In the genomic region with DNA sequence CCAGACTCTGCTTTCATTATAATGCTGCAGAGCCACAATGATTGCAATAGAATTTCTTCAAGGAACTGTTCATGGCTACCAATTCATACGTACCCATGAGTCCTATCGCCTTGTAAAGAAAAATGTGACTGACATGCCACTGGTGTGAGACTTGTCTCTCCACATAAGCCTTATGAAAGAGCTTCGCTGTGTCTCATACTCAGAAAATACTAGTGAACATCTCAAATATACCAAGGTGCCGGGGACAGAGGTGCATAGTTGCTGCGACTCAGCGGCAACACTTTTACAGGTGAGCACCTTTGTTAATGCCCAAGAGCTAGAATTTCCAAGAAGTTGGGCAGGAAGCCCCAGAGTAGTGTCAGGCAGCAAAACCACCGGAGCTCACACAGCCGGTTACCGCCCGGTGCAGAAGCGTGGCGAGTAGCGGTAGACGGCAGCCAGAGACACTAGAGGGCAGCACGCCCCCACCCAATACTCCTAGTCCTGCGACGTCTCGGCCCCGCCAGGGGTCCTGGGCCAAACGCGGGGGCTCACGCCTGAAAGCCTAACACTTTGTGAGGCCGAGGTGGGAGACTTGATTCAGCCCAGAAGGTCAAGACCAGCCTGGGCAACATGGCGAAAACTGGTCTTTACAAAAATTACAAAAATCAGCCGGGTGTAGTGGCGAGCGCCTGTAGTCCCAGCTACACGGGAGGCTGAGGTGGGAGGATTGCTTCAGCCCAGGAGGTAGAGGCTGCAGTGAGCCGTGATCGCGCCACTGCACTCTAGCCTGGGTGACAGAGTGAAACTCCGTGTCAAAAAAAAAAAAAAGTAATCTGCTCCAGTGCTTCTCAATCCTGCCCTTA, we compare ENCODE assay signal across 9 cellular contexts. TPM values are rescaled to one million over a fixed set of nuclear protein-coding genes. Genes with fewer than 3 reads are reported as not detected.
DNase-seq lines count a peak whose midpoint lies in the region; ATAC-seq and TF ChIP-seq lines count a peak whose summit lies in the region.
"Not testable (repeated sequence)": the region's sequence is repeated elsewhere in the genome, so short reads cannot be mapped to it uniquely, and the experiment has no call there.
"Had no signal": no experiment of that assay in that cellular context is flagged by ENCODE, and none has a peak within 500 bp of the region (broad histone marks: within the 10 kb centered on the region; RNA-seq: fewer than 3 reads in every experiment).

No MANE protein-coding gene starts in this region.

- not testable (repeated sequence) for H3K9me3 ChIP-seq in esophagus squamous epithelium; liver (ENCODE audit: control insufficient read depth in 4 of 4, low read length in 3 of 4)

- H3K27ac ChIP-seq in esophagus squamous epithelium; liver (ENCODE audit: low read depth in 1 of 2, low read length in 2 of 2): not testable (repeated sequence)

- H3K4me3 ChIP-seq in esophagus squamous epithelium; liver (ENCODE audit: low read depth in 1 of 3, low read length in 3 of 3): not testable (repeated sequence)

- H3K9ac ChIP-seq in liver (ENCODE audit: low read depth in 1 of 2, low read length in 2 of 2) = not testable (repeated sequence)

- H3K27me3 ChIP-seq in esophagus squamous epithelium = peaks cover 0 to 32% (median 0%) of the 10 kb centered on the region in 4 donors
- not testable (repeated sequence) for H3K27me3 ChIP-seq in liver (ENCODE audit: control insufficient read depth in 4 of 4, insufficient read depth in 4 of 4, low read length in 3 of 4)

- not testable (repeated sequence) for TF ChIP-seq POLR2A in esophagus squamous epithelium (IDR thresholded peaks at IDR 0.05)

- peak; percentile 36 for DNase-seq in AG08395 (ENCODE audit: low spot score)
- peak; percentile 55 to 68 for DNase-seq in NCI-H1930 (lab: John Stamatoyannopoulos, UW)
- peak; percentile 27 for DNase-seq in SW480 (ENCODE audit: low spot score)
- peak; percentile 5 for DNase-seq in activated effector memory CD4-positive, alpha-beta T cell treated with Interleukin-2 at 50 U/mL for 16 hours
- not testable (repeated sequence) for DNase-seq in esophagus squamous epithelium (lab: John Stamatoyannopoulos, UW)
- peak; percentile 69 for DNase-seq in stimulated activated CD4-positive, alpha-beta T cell treated with anti-CD3 and anti-CD28 coated beads, Interleukin-15, amount 100 ng/mL, for 24 hours

- ATAC-seq in GM18909 (IDR thresholded peaks at IDR 0.05; ENCODE audit: poor library complexity, unreplicated experiment) = peak; percentile 58

- H3K4me1 ChIP-seq in esophagus squamous epithelium; liver (ENCODE audit: control insufficient read depth in 4 of 4, insufficient read depth in 4 of 4, low read length in 3 of 4): not testable (repeated sequence)

- intact Hi-C loops in esophagus squamous epithelium (cut with DNase I) = not testable (repeated sequence)

- TF ChIP-seq CTCF in esophagus squamous epithelium (IDR thresholded peaks at IDR 0.05) (peak in 4 of 6 experiments; percentile 35 to 77 (median 62)), liver (IDR thresholded peaks at IDR 0.05; ENCODE audit: low read depth, low read length, missing input control) (peak; percentile 33)

- TF ChIP-seq RAD21 in liver (IDR thresholded peaks at IDR 0.05) = peak; percentile 62 to 74

- not testable (repeated sequence) for H3K36me3 ChIP-seq in esophagus squamous epithelium; liver (ENCODE audit: control insufficient read depth in 4 of 4, insufficient read depth in 3 of 4, low read depth in 1 of 4, low read length in 3 of 4)

- WGBS in esophagus squamous epithelium, 2 donors = 27 to 31% methylated on average over 14 to 24 of the region's 32 CpGs
- 36% methylated on average over 32 of the region's 32 CpGs for WGBS in liver

RNA-seq across cellular contexts. Expression of a gene that starts 50.5 kb away (rescaled TPM):
- total RNA-seq in esophagus squamous epithelium (100 to 1,000 TPM in 1 of 4 donors, 10 to 100 TPM in 2, 1 to 10 TPM in 1; 3.7 to 181 (median 26.9) TPM), liver (1 to 10 TPM; 2.2 to 4.5 TPM)
- polyA plus RNA-seq in liver = 10 to 100 TPM; 16.7 to 31.0 TPM
- total RNA-seq: CD8-positive, alpha-beta memory T cell had no signal
- polyA plus RNA-seq: CD8-positive, alpha-beta memory T cell had no signal
